In genomic region chr12:32135967-32136366, GRCh38 we compare ENCODE assay signal across 1 cellular context.
TF ChIP-seq lines count a peak whose summit lies in the region.

No MANE protein-coding gene starts in this region.

TF ChIP-seq in HepG2, 621 proteins besides CTCF, POLR2A, EP300 and RAD21 (continued from another document and continues in another):
- TF ChIP-seq IRF1 (CRISPR knock-in tag; IDR thresholded peaks at IDR 0.05; ENCODE audit: low read depth) (no peak), ZNF768 (CRISPR knock-in tag; IDR thresholded peaks at IDR 0.05) (no peak), CHD4 (IDR thresholded peaks at IDR 0.05; ENCODE audit: borderline replicate concordance, low read length) (peak; percentile 42; the same call in 1 of the 2 replicates), RARG (CRISPR knock-in tag; IDR thresholded peaks at IDR 0.05; ENCODE audit: low read depth) (no peak), ZNF367 (CRISPR knock-in tag; IDR thresholded peaks at IDR 0.05; ENCODE audit: borderline replicate concordance) (no peak), ZNF609 (CRISPR knock-in tag; IDR thresholded peaks at IDR 0.05; ENCODE audit: borderline replicate concordance) (no peak), CENPT (CRISPR knock-in tag; IDR thresholded peaks at IDR 0.05; ENCODE audit: low read depth) (no peak), DZIP1 (CRISPR knock-in tag; IDR thresholded peaks at IDR 0.05) (no peak), ZSCAN21 (CRISPR knock-in tag; IDR thresholded peaks at IDR 0.05; ENCODE audit: borderline replicate concordance) (no peak), ZMAT3 (CRISPR knock-in tag; conservative IDR thresholded peaks at IDR 0.05) (no peak), MAFF (IDR thresholded peaks at IDR 0.05; ENCODE audit: low read depth, low read length) (peak; percentile 9; the same call in 1 of the 2 replicates), FOXC1 (CRISPR knock-in tag; IDR thresholded peaks at IDR 0.05; ENCODE audit: borderline replicate concordance) (no peak), ZNF431 (CRISPR knock-in tag; IDR thresholded peaks at IDR 0.05; ENCODE audit: borderline replicate concordance, low read depth) (no peak), SALL2 (CRISPR knock-in tag; IDR thresholded peaks at IDR 0.05) (no peak), BORCS8-MEF2B (CRISPR knock-in tag; IDR thresholded peaks at IDR 0.05) (no peak), ATF2 (CRISPR knock-in tag; IDR thresholded peaks at IDR 0.05) (no peak; the same call in 1 of the 2 replicates), SOX13 (IDR thresholded peaks at IDR 0.05) (no peak), SOX13 (CRISPR knock-in tag; conservative IDR thresholded peaks at IDR 0.05 in 1 of 2, IDR thresholded peaks at IDR 0.05 in 1 of 2) (peak in 1 of 2 experiments; percentile 47; a peak in 1 of 4 replicates), CEBPZ (IDR thresholded peaks at IDR 0.05; ENCODE audit: low read length) (no peak), HDAC6 (IDR thresholded peaks at IDR 0.05; ENCODE audit: low read depth, low read length) (no peak), MIXL1 (CRISPR knock-in tag; IDR thresholded peaks at IDR 0.05) (peak; percentile 34; the same call in 1 of the 2 replicates), ADNP (CRISPR knock-in tag; IDR thresholded peaks at IDR 0.05) (no peak), ZNF441 (CRISPR knock-in tag; IDR thresholded peaks at IDR 0.05; ENCODE audit: borderline replicate concordance) (no peak), TCF7L2 (IDR thresholded peaks at IDR 0.05; ENCODE audit: low read depth, low read length) (no peak), HCFC1 (IDR thresholded peaks at IDR 0.05; ENCODE audit: low read depth, low read length) (no peak), KLF16 (CRISPR knock-in tag; IDR thresholded peaks at IDR 0.05) (no peak), ZNF446 (CRISPR knock-in tag; IDR thresholded peaks at IDR 0.05) (no peak), ZFYVE20 (CRISPR knock-in tag; IDR thresholded peaks at IDR 0.05; ENCODE audit: borderline replicate concordance, low read depth) (no peak), ZBTB49 (CRISPR knock-in tag; IDR thresholded peaks at IDR 0.05; ENCODE audit: borderline replicate concordance) (no peak)
- TF ChIP-seq, protein P1, sequence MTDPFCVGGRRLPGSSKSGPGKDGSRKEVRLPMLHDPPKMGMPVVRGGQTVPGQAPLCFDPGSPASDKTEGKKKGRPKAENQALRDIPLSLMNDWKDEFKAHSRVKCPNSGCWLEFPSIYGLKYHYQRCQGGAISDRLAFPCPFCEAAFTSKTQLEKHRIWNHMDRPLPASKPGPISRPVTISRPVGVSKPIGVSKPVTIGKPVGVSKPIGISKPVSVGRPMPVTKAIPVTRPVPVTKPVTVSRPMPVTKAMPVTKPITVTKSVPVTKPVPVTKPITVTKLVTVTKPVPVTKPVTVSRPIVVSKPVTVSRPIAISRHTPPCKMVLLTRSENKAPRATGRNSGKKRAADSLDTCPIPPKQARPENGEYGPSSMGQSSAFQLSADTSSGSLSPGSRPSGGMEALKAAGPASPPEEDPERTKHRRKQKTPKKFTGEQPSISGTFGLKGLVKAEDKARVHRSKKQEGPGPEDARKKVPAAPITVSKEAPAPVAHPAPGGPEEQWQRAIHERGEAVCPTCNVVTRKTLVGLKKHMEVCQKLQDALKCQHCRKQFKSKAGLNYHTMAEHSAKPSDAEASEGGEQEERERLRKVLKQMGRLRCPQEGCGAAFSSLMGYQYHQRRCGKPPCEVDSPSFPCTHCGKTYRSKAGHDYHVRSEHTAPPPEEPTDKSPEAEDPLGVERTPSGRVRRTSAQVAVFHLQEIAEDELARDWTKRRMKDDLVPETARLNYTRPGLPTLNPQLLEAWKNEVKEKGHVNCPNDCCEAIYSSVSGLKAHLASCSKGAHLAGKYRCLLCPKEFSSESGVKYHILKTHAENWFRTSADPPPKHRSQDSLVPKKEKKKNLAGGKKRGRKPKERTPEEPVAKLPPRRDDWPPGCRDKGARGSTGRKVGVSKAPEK (CRISPR knock-in tag; IDR thresholded peaks at IDR 0.05; ENCODE audit: borderline replicate concordance), result no peak
- TF ChIP-seq, protein P2, sequence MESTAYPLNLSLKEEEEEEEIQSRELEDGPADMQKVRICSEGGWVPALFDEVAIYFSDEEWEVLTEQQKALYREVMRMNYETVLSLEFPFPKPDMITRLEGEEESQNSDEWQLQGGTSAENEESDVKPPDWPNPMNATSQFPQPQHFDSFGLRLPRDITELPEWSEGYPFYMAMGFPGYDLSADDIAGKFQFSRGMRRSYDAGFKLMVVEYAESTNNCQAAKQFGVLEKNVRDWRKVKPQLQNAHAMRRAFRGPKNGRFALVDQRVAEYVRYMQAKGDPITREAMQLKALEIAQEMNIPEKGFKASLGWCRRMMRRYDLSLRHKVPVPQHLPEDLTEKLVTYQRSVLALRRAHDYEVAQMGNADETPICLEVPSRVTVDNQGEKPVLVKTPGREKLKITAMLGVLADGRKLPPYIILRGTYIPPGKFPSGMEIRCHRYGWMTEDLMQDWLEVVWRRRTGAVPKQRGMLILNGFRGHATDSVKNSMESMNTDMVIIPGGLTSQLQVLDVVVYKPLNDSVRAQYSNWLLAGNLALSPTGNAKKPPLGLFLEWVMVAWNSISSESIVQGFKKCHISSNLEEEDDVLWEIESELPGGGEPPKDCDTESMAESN (CRISPR knock-in tag; conservative IDR thresholded peaks at IDR 0.05), result 0 out of 2 replicates have a peak, but pooled peaks have one; percentile 32
- TF ChIP-seq, protein P3, sequence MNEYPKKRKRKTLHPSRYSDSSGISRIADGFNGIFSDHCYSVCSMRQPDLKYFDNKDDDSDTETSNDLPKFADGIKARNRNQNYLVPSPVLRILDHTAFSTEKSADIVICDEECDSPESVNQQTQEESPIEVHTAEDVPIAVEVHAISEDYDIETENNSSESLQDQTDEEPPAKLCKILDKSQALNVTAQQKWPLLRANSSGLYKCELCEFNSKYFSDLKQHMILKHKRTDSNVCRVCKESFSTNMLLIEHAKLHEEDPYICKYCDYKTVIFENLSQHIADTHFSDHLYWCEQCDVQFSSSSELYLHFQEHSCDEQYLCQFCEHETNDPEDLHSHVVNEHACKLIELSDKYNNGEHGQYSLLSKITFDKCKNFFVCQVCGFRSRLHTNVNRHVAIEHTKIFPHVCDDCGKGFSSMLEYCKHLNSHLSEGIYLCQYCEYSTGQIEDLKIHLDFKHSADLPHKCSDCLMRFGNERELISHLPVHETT (CRISPR knock-in tag; conservative IDR thresholded peaks at IDR 0.05), result no peak
- TF ChIP-seq, protein P4, sequence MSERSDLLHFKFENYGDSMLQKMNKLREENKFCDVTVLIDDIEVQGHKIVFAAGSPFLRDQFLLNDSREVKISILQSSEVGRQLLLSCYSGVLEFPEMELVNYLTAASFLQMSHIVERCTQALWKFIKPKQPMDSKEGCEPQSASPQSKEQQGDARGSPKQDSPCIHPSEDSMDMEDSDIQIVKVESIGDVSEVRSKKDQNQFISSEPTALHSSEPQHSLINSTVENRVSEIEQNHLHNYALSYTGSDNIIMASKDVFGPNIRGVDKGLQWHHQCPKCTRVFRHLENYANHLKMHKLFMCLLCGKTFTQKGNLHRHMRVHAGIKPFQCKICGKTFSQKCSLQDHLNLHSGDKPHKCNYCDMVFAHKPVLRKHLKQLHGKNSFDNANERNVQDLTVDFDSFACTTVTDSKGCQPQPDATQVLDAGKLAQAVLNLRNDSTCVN (CRISPR knock-in tag; IDR thresholded peaks at IDR 0.05; ENCODE audit: borderline replicate concordance), result no peak
